8 cellular contexts compared by ENCODE assay signal in the genomic region with DNA sequence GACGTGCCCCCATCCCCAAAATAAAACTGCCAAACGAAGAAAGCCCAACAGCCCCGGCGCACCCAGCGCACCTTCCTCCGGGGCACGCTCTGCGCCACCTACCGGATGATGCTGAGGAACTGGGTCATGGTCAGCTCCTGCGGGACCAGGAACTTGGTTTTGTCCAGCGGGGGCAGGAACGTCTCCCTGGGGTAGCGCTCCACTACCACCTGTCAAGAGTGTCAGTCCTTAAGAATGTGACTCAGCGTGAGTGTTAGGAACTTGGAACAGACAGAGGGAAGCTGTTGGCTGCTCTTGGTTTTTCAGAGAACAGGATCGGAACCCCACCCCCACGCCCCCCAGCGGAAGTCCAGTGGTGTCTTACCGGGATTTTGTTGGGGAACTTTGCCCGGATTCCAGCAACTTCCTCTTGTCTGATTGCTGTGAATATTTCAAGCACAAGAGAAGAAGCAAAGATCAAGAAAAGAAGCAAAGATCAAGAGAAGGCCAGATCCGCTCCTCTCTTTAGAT. TPM values are rescaled to one million over a fixed set of nuclear protein-coding genes. Genes with fewer than 3 reads are reported as not detected.
DNase-seq lines count a peak whose midpoint lies in the region; ATAC-seq and TF ChIP-seq lines count a peak whose summit lies in the region.

No MANE protein-coding gene starts in this region.

- no peaks in the 10 kb centered on the region for H3K79me2 ChIP-seq in H9 (ENCODE audit: insufficient read depth, low read length)

- no peaks in the 10 kb centered on the region for H4K20me1 ChIP-seq in H9 (ENCODE audit: control insufficient read depth, insufficient read depth, insufficient read length)

- H2AFZ ChIP-seq in H9 (ENCODE audit: low read length) = peak overlapping the region; percentile 96

- H3K56ac ChIP-seq in H9 (ENCODE audit: insufficient read length, low read depth, low read length) = no peak overlapping the region

- peaks cover 5% of the 10 kb centered on the region for H3K23me2 ChIP-seq in H9 (ENCODE audit: insufficient read length, low read depth, low read length, poor library complexity, severe bottlenecking)

- H3K23ac ChIP-seq in H9 (ENCODE audit: insufficient read length, low read depth, low read length) = no peak overlapping the region

- ATAC-seq in lower lobe of right lung = peak; percentile 83 to 89

- peak overlapping the region in 2 of 3 experiments; percentile 45 to 65; a peak in 2 of 7 replicates for H3K27ac Mint-ChIP-seq in H9

- H4K91ac ChIP-seq in H9 (ENCODE audit: insufficient read length, low read depth, low read length) = no peak overlapping the region

- H3K4me3 ChIP-seq in duodenal mucosa (ENCODE audit: low read depth in 1 of 2, low read length in 2 of 2) = peak overlapping the region; percentile 45 to 58
- peak overlapping the region; percentile 44 for H3K4me3 ChIP-seq in lower lobe of right lung

- no peak overlapping the region for H2AK5ac ChIP-seq in H9 (ENCODE audit: insufficient read length, low read length)

- no peak overlapping the region for H2BK12ac ChIP-seq in H9 (ENCODE audit: insufficient read length, low read depth, low read length)

- no peaks in the 10 kb centered on the region for H3K9me3 Mint-ChIP-seq in H9

- no peak overlapping the region for H2BK120ac ChIP-seq in H9 (ENCODE audit: low read depth, low read length, poor library complexity, severe bottlenecking)

- intact Hi-C loops in lower lobe of right lung (cut with DNase I) = no loop called here

- H3K27me3 Mint-ChIP-seq in H9 (ENCODE audit: low read depth) = peaks cover 4% of the 10 kb centered on the region; the same call in 1 of the 2 replicates

- H3T11ph ChIP-seq in H9 (ENCODE audit: low read length) = no peak overlapping the region

- H3K14ac ChIP-seq in H9 (ENCODE audit: insufficient read depth, low read length) = no peak overlapping the region

- H3K4me1 ChIP-seq in H9 (ENCODE audit: insufficient read depth, low read length) (peaks cover 4% of the 10 kb centered on the region; the same call in 1 of the 2 replicates), duodenal mucosa (ENCODE audit: control insufficient read depth in 1 of 2, insufficient read depth in 2 of 2, low read length in 2 of 2) (peaks cover 5% of the 10 kb centered on the region in 2 donors), lower lobe of right lung (peaks cover 16% of the 10 kb centered on the region)

- no peak overlapping the region for H2BK5ac ChIP-seq in H9 (ENCODE audit: insufficient read length, low read length)

- TF ChIP-seq CTCF in H9 (conservative IDR thresholded peaks at IDR 0.05) (peak; percentile 94), lower lobe of right lung (IDR thresholded peaks at IDR 0.05) (peak; percentile 61)

- peak; percentile 89 for DNase-seq in GM03348 (ENCODE audit: low spot score)
- peak; percentile 82 for DNase-seq in H9
- peak; percentile 63 for DNase-seq in MV-4-11 (lab: John Stamatoyannopoulos, UW)
- peak; percentile 12 to 28 for DNase-seq in activated CD4-positive, alpha-beta T cell treated with anti-CD3 and anti-CD28 coated beads, Interleukin-2, amount 50 U/mL, for 24 hours (ENCODE audit: low read depth in 1 of 2, low spot score in 1 of 2)
- DNase-seq in lower lobe of right lung = peak; percentile 75
- peak; percentile 10 to 51 (median 36) for DNase-seq in stimulated activated CD4-positive, alpha-beta T cell treated with anti-CD3 and anti-CD28 coated beads, TNF-alpha, amount 100 ng/mL, for 24 hours (ENCODE audit: low read depth in 3 of 3)
- no peak for DNase-seq in DMS79 (lab: John Stamatoyannopoulos, UW)

- no CpG with 5 or more reads among the region's 20 CpGs for WGBS in H9 (ENCODE audit: extremely low coverage, insufficient read length, low lambda C conversion rate)

- H3K4me3 Mint-ChIP-seq in H9 = peak overlapping the region; percentile 68 to 81

- no peaks in the 10 kb centered on the region for H3K79me1 ChIP-seq in H9 (ENCODE audit: insufficient read depth, low read depth, low read length, poor library complexity, severe bottlenecking)

- H3K27me3 ChIP-seq in H9 (ENCODE audit: insufficient read depth, low read length) (no peaks in the 10 kb centered on the region), duodenal mucosa (ENCODE audit: control insufficient read depth in 1 of 2, insufficient read depth in 2 of 2, low read length in 2 of 2) (no peaks in the 10 kb centered on the region), lower lobe of right lung (ENCODE audit: low read depth) (no peaks in the 10 kb centered on the region)

- H4K5ac ChIP-seq in H9 (ENCODE audit: insufficient read length, low read depth, low read length) = no peak overlapping the region

- H3K9me3 ChIP-seq in H9 (ENCODE audit: control insufficient read depth, low read depth, low read length) = no peaks in the 10 kb centered on the region
- H3K9me3 ChIP-seq in duodenal mucosa (ENCODE audit: control insufficient read depth in 1 of 2, low read length in 2 of 2) = no peaks in the 10 kb centered on the region
- H3K9me3 ChIP-seq in lower lobe of right lung = no peaks in the 10 kb centered on the region

- H3K4me1 Mint-ChIP-seq in H9 = peaks cover 12 to 29% of the 10 kb centered on the region in 2 experiments

- H2BK20ac ChIP-seq in H9 (ENCODE audit: low read depth, low read length, poor library complexity, severe bottlenecking) = no peak overlapping the region

- no peak overlapping the region for H4K8ac ChIP-seq in H9 (replicated peaks; ENCODE audit: insufficient read length, low read depth, low read length)

- H3K36me3 ChIP-seq in duodenal mucosa (ENCODE audit: control insufficient read depth in 1 of 2, insufficient read depth in 2 of 2, low read length in 2 of 2) = no peaks in the 10 kb centered on the region
- no peaks in the 10 kb centered on the region for H3K36me3 ChIP-seq in lower lobe of right lung

- H3K4ac ChIP-seq in H9 (ENCODE audit: low read depth, low read length) = no peak overlapping the region

- no peaks in the 10 kb centered on the region for H3K36me3 Mint-ChIP-seq in H9 (ENCODE audit: insufficient read depth in 1 of 3, low read depth in 3 of 3)

- H3K27ac ChIP-seq in H9 (ENCODE audit: insufficient read length, low read depth, low read length) (no peak overlapping the region), duodenal mucosa (ENCODE audit: low read depth, low read length) (no peak overlapping the region), lower lobe of right lung (peak overlapping the region; percentile 59)

- H3K9ac ChIP-seq in H9 (ENCODE audit: extremely low read depth, insufficient read length, low read length) (no peak overlapping the region), duodenal mucosa (ENCODE audit: low read depth in 1 of 2, low read length in 2 of 2) (no peak overlapping the region)

- H3K4me2 ChIP-seq in H9 (ENCODE audit: insufficient read depth, insufficient read length, low read length) = peak overlapping the region; percentile 80

- no peak overlapping the region for H2BK15ac ChIP-seq in H9 (ENCODE audit: low read depth, low read length)

- H3K18ac ChIP-seq in H9 (ENCODE audit: insufficient read length, low read depth, low read length) = no peak overlapping the region

RNA-seq across cellular contexts. Expression of gene MAP1LC3C, which starts 0.4 kb away (rescaled TPM):
- total RNA-seq in H9 (2021) = 3.5 and 3.6 TPM in 2 replicates
- 10.9 TPM for total RNA-seq in lower lobe of right lung

RNA-seq across cellular contexts. Expression of gene BECN2, which starts 40.9 kb away (rescaled TPM):
- total RNA-seq in H9 (2021) (not detected in 2 replicates), lower lobe of right lung (not detected)
